Comparison of ENCODE assay signal across 23 cellular contexts in the genomic region with DNA sequence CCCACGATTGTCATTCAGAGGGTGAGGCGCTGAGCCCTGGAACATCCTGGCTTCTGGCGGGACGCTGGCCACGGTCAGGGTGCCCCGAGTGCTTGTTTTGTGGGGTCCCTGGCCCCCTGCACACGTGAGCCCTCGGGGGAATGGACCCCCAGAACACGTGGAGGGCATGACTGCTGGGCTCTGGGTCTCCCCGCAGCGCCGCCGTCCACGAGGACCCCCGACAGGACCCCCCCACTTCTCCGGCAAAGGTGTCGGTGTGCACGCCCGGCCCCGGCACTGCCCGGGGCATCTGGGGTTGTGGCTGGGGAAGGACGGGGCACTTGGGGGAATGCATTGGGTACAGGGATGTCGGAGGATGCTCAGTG.
"Had no signal": no experiment of that assay in that cellular context is flagged by ENCODE, and none has a peak within 500 bp of the region (broad histone marks: within the 10 kb centered on the region; RNA-seq: fewer than 3 reads in every experiment).

No MANE protein-coding gene starts in this region.

- H3K27ac ChIP-seq: brain microvascular endothelial cell, SK-N-MC had no signal

- H3K36me3 ChIP-seq: brain microvascular endothelial cell had no signal

- H3K27me3 ChIP-seq: brain microvascular endothelial cell had no signal

- H3K27me3 Mint-ChIP-seq: activated B cell treated with CpG ODN at 0.5 μM for 24 hours; activated naive CD8-positive, alpha-beta T cell had no signal

- H3K4me1 Mint-ChIP-seq: activated CD4-positive, alpha-beta memory T cell treated with anti-CD3 and anti-CD28 coated beads, Interleukin-2, amount 10 ng/mL, durations not matched to agents 7 days and 5 days had no signal

- ATAC-seq: K562 had no signal

- H3K27ac Mint-ChIP-seq: activated B cell treated with CpG ODN at 0.5 μM for 24 hours; activated CD4-positive, alpha-beta memory T cell treated with anti-CD3 and anti-CD28 coated beads, Interleukin-2, amount 10 ng/mL, durations not matched to agents 7 days and 5 days; activated naive CD8-positive, alpha-beta T cell; T-cell had no signal

- H3K4me3 ChIP-seq: K562, SK-N-MC had no signal

- DNase-seq: activated B cell treated with CpG ODN at 0.5 μM for 24 hours; activated CD4-positive, alpha-beta memory T cell treated with anti-CD3 and anti-CD28 coated beads, Interleukin-2, amount 10 ng/mL, durations not matched to agents 7 days and 5 days; activated CD4-positive, alpha-beta T cell treated with anti-CD3 and anti-CD28 coated beads, Interleukin-2, amount 50 U/mL, for 1 hour; activated CD8-positive, alpha-beta memory T cell treated with anti-CD3 and anti-CD28 coated beads, Interleukin-2, amount 50 U/mL, for 48 hours; activated naive CD4-positive, alpha-beta T cell treated with Interleukin-2 at 50 U/mL for 16 hours; activated T-cell treated with anti-CD3 and anti-CD28 coated beads, Interleukin-2, amount 50 U/mL, for 1 hour; amygdala; brain microvascular endothelial cell; Karpas-422; MM.1S; NCI-H1105 treated with DMSO at 0.1 percent for 48 hours; NCI-H1436 treated with DMSO at 0.1 percent for 48 hours; NCI-H187 treated with DMSO at 0.1 percent for 48 hours; NCI-H2081 treated with DMSO at 0.1 percent for 48 hours; NCI-H446; NCI-H524; PC-3; T-cell; T-helper 2 cell; T1000 had no signal

- H3K4me3 Mint-ChIP-seq: activated B cell treated with CpG ODN at 0.5 μM for 24 hours; activated CD4-positive, alpha-beta memory T cell treated with anti-CD3 and anti-CD28 coated beads, Interleukin-2, amount 10 ng/mL, durations not matched to agents 7 days and 5 days; activated naive CD8-positive, alpha-beta T cell had no signal

- H3K9me3 Mint-ChIP-seq: activated B cell treated with CpG ODN at 0.5 μM for 24 hours, T-cell had no signal
